Comparison of ENCODE assay signal across 13 cellular contexts in genomic region chr11:8333431-8334401, GRCh38.
A peak's percentile ranks its signal among the peaks of the same experiment; 100 is the strongest.
DNase-seq lines count a peak whose midpoint lies in the region; ATAC-seq and TF ChIP-seq lines count a peak whose summit lies in the region.
"Had no signal": no experiment of that assay in that cellular context is flagged by ENCODE, and none has a peak within 500 bp of the region (broad histone marks: within the 10 kb centered on the region; RNA-seq: fewer than 3 reads in every experiment).

No MANE protein-coding gene starts in this region.

- no peak for TF ChIP-seq EP300 in Ishikawa (IDR thresholded peaks at IDR 0.05; ENCODE audit: borderline replicate concordance)

- DNase-seq in Caki2 (ENCODE audit: low read depth) (peak; percentile 21), islet precursor cell (peak; percentile 73), activated gamma-delta T cell (lab: John Stamatoyannopoulos, UW) (no peak), NCI-H146 (lab: John Stamatoyannopoulos, UW) (no peak)
- DNase-seq: activated CD4-positive, alpha-beta memory T cell treated with anti-CD3 and anti-CD28 coated beads for 36 hours; CD4-positive, alpha-beta T cell; heart right ventricle; midbrain; retina had no signal

- ATAC-seq in SK-N-SH treated with all-trans-retinoic acid at 6 μM for 48 hours (peak; percentile 20; the same call in 2 of the 3 replicates), GM19395 (IDR thresholded peaks at IDR 0.05; ENCODE audit: unreplicated experiment) (no peak), GM21360 (IDR thresholded peaks at IDR 0.05; ENCODE audit: unreplicated experiment) (no peak)
- ATAC-seq: heart right ventricle had no signal

- peak; percentile 22; the same call in 1 of the 2 replicates for TF ChIP-seq RAD21 in Ishikawa (IDR thresholded peaks at IDR 0.05; ENCODE audit: low read depth)

- in situ Hi-C loops in Caki2 (cut with HindIII; ENCODE audit: low pct_unique_long_range_greater_than_20kb, low sequenced_read_pairs) = no loop called here

TF ChIP-seq in Ishikawa, 13 proteins besides CTCF, POLR2A, EP300 and RAD21:
- no peak for TF ChIP-seq CEBPB (IDR thresholded peaks at IDR 0.05)
- TF ChIP-seq TCF12 (IDR thresholded peaks at IDR 0.05; ENCODE audit: low read depth) = no peak
- no peak for TF ChIP-seq YY1 (IDR thresholded peaks at IDR 0.05; ENCODE audit: low read depth)

TF ChIP-seq in SK-N-SH treated with all-trans-retinoic acid at 6 μM for 48 hours, 23 proteins besides CTCF, POLR2A, EP300 and RAD21:
- no peak for TF ChIP-seq ZNF565 (CRISPR knock-in tag; conservative IDR thresholded peaks at IDR 0.05; ENCODE audit: low read depth)
- no peak for TF ChIP-seq ARNTL (CRISPR knock-in tag; IDR thresholded peaks at IDR 0.05; ENCODE audit: borderline replicate concordance, low read depth)
- TF ChIP-seq PPARA (CRISPR knock-in tag; IDR thresholded peaks at IDR 0.05; ENCODE audit: borderline replicate concordance) = no peak
- TF ChIP-seq TCF4 (CRISPR knock-in tag; IDR thresholded peaks at IDR 0.05; ENCODE audit: borderline replicate concordance) = no peak
- no peak for TF ChIP-seq ZFP30 (CRISPR knock-in tag; IDR thresholded peaks at IDR 0.05)
- no peak for TF ChIP-seq SNAI2 (CRISPR knock-in tag; IDR thresholded peaks at IDR 0.05)
- no peak for TF ChIP-seq CREB5 (CRISPR knock-in tag; IDR thresholded peaks at IDR 0.05; ENCODE audit: low read depth)
- no peak for TF ChIP-seq TSHZ2 (CRISPR knock-in tag; IDR thresholded peaks at IDR 0.05)
- TF ChIP-seq CSRNP3 (CRISPR knock-in tag; IDR thresholded peaks at IDR 0.05) = no peak
- TF ChIP-seq ISL1 (CRISPR knock-in tag; IDR thresholded peaks at IDR 0.05) = no peak
- no peak for TF ChIP-seq ZFP3 (CRISPR knock-in tag; IDR thresholded peaks at IDR 0.05)
- TF ChIP-seq POU6F1 (CRISPR knock-in tag; IDR thresholded peaks at IDR 0.05; ENCODE audit: borderline replicate concordance, low read depth) = no peak

Comparison
In these comparisons a context has a peak if more than half of its experiments do, and no peak if none do; other contexts are left out.
1. DNase-seq: peak in Caki2 (single experiment) and islet precursor cell (single experiment); none in activated gamma-delta T cell (single experiment) and NCI-H146 (single experiment).